Comparison of ENCODE assay signal across 1 cellular context in genomic region chr4:26490980-26491284, GRCh38.
TF ChIP-seq lines count a peak whose summit lies in the region.

No MANE protein-coding gene starts in this region.

TF ChIP-seq in GM23338, 12 proteins besides CTCF, POLR2A, EP300 and RAD21 (continued from another document):
- TF ChIP-seq ZNF462 (CRISPR knock-in tag; IDR thresholded peaks at IDR 0.05), result no peak
- TF ChIP-seq EZH2phosphoT487 (IDR thresholded peaks at IDR 0.05; ENCODE audit: unreplicated experiment), result no peak
- no peak for TF ChIP-seq JUNB (IDR thresholded peaks at IDR 0.05; ENCODE audit: unreplicated experiment)
- TF ChIP-seq CREB1 (CRISPR knock-in tag; IDR thresholded peaks at IDR 0.05; ENCODE audit: low read depth), result no peak
- TF ChIP-seq NANOG (IDR thresholded peaks at IDR 0.05; ENCODE audit: borderline replicate concordance), result no peak
- TF ChIP-seq ETS1 (IDR thresholded peaks at IDR 0.05), result no peak
- no peak for TF ChIP-seq ZNF114 (CRISPR knock-in tag; IDR thresholded peaks at IDR 0.05)
